In the genomic region with DNA sequence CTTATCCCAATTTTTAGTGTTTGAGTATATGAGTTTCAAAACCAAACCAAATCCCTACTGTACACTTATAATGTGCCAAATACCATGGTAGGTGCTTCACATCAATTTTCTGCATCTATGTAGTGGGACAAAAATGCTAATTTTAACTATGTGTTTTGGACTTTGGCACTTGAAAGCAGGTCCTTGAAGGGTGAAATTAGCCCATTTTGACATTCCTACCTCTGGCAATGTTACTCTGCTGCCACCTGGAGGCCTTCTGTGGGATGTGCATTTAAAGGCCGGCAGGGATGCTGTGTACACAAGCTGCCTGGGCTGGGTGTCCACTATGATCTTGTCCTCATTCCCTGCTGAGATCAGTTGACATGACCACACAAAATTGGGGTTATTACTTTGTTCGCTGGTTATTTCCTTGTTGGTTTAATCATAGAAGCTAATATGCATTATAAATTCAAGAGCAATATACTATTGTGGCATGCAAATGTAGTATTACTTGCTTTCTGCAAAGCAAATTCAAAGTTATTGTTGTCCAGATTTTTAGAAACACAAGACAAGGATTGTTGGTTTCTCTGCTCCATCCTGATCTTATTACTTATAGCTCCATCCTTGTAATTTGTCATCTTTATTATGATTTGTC, we compare ENCODE assay signal across 8 cellular contexts.
DNase-seq lines count a peak whose midpoint lies in the region; ATAC-seq and TF ChIP-seq lines count a peak whose summit lies in the region.

No MANE protein-coding gene starts in this region.

- in situ Hi-C loops in astrocyte of the cerebellum (cut with HindIII; ENCODE audit: low sequenced_read_pairs): no loop called here

- no peak overlapping the region for H3K27ac ChIP-seq in CD4-positive, CD25-positive, alpha-beta regulatory T cell (ENCODE audit: insufficient read depth, low read length, poor library complexity, severe bottlenecking)
- H3K27ac ChIP-seq in spleen: no peak overlapping the region

- no peaks in the 10 kb centered on the region for H3K4me1 ChIP-seq in CD4-positive, CD25-positive, alpha-beta regulatory T cell (ENCODE audit: control insufficient read depth, insufficient read depth, low read length, poor library complexity, severe bottlenecking)
- peaks cover 3 to 32% (median 10%) of the 10 kb centered on the region in 6 donors for H3K4me1 ChIP-seq in spleen

- DNase-seq in CD4-positive, CD25-positive, alpha-beta regulatory T cell: peak; percentile 30 to 70 (median 46)
- DNase-seq in NCI-H1048 (lab: John Stamatoyannopoulos, UW) (peak; percentile 17), T-helper 9 cell (peak; percentile 39), astrocyte of the cerebellum (ENCODE audit: low read depth) (peak; percentile 71), iPS DF 19.7 (ENCODE audit: low read depth, low spot score) (peak; percentile 42), spleen (peak; percentile 79), amniotic stem cell (lab: John Stamatoyannopoulos, UW) (no peak)

- ATAC-seq in CD4-positive, CD25-positive, alpha-beta regulatory T cell (ENCODE audit: low read depth in 2 of 2): peak; percentile 60 to 63
- ATAC-seq in GM19397 (IDR thresholded peaks at IDR 0.05; ENCODE audit: unreplicated experiment): peak; percentile 65

- H3K4me3 Mint-ChIP-seq in CD4-positive, CD25-positive, alpha-beta regulatory T cell: no peak overlapping the region

- H3K36me3 ChIP-seq in CD4-positive, CD25-positive, alpha-beta regulatory T cell (ENCODE audit: control insufficient read depth, insufficient read depth, low read length): no peaks in the 10 kb centered on the region
- no peaks in the 10 kb centered on the region for H3K36me3 ChIP-seq in spleen

- 0 to 4% (median 3%) methylated on average over 2 of the region's 2 CpGs for WGBS in spleen, 5 donors

- no peaks in the 10 kb centered on the region for H3K36me3 Mint-ChIP-seq in CD4-positive, CD25-positive, alpha-beta regulatory T cell

- H3K4me1 Mint-ChIP-seq in CD4-positive, CD25-positive, alpha-beta regulatory T cell: no peaks in the 10 kb centered on the region

- H3K9me3 Mint-ChIP-seq in CD4-positive, CD25-positive, alpha-beta regulatory T cell: no peaks in the 10 kb centered on the region

- intact Hi-C loops in spleen (cut with DNase I; ENCODE audit: low total_unique reads): loop anchor here (2.0 kb wide), 1 partner anchor 202 kb away; no protein-coding TSS in a partner anchor

- H3K27ac Mint-ChIP-seq in CD4-positive, CD25-positive, alpha-beta regulatory T cell: no peak overlapping the region

- TF ChIP-seq CTCF in astrocyte of the cerebellum (IDR thresholded peaks at IDR 0.05; ENCODE audit: low read depth, low read length, missing control alignments) (peak; percentile 97), spleen (IDR thresholded peaks at IDR 0.05 in 8 of 11, conservative IDR thresholded peaks at IDR 0.05 in 3 of 11) (peak; percentile 49 to 91 (median 88))

- TF ChIP-seq POLR2A in spleen (IDR thresholded peaks at IDR 0.05): no peak

- H3K4me3 ChIP-seq in CD4-positive, CD25-positive, alpha-beta regulatory T cell (ENCODE audit: low read depth, low read length): no peak overlapping the region
- H3K4me3 ChIP-seq in astrocyte of the cerebellum (ENCODE audit: low read depth, low read length) (no peak overlapping the region), spleen (no peak overlapping the region)

- peaks cover 2% of the 10 kb centered on the region for H3K27me3 ChIP-seq in CD4-positive, CD25-positive, alpha-beta regulatory T cell (ENCODE audit: control insufficient read depth, insufficient read depth, low read length)
- no peaks in the 10 kb centered on the region for H3K27me3 ChIP-seq in spleen (replicated peaks in 1 of 7)

- peaks cover 20% of the 10 kb centered on the region for H3K27me3 Mint-ChIP-seq in CD4-positive, CD25-positive, alpha-beta regulatory T cell

- H3K9me3 ChIP-seq in CD4-positive, CD25-positive, alpha-beta regulatory T cell (ENCODE audit: control insufficient read depth in 2 of 2, low read length in 2 of 2): no peaks in the 10 kb centered on the region
- no peaks in the 10 kb centered on the region for H3K9me3 ChIP-seq in spleen
